9 cellular contexts compared by ENCODE assay signal in genomic region chr1:222732216-222733159, GRCh38. TPM values are rescaled to one million over a fixed set of nuclear protein-coding genes. Genes with fewer than 3 reads are reported as not detected.
DNase-seq lines count a peak whose midpoint lies in the region; ATAC-seq and TF ChIP-seq lines count a peak whose summit lies in the region.
"Had no signal": no experiment of that assay in that cellular context is flagged by ENCODE, and none has a peak within 500 bp of the region (broad histone marks: within the 10 kb centered on the region; RNA-seq: fewer than 3 reads in every experiment).

No MANE protein-coding gene starts in this region.

- TF ChIP-seq POLR2A in ovary (IDR thresholded peaks at IDR 0.05) = no peak

- intact Hi-C loops in MCF 10A (cut with micrococcal nuclease) (no loop called here), tibial artery (cut with DNase I; ENCODE audit: low total_unique reads) (loop anchor here (10.0 kb wide), 1 partner anchor 78 kb away; no protein-coding TSS in a partner anchor), ovary (cut with DNase I) (no loop called here)

- no TSS peak for BruUV-seq in MCF 10A (replicated peaks; lab: Mats Ljungman, UMichigan)

- no peak overlapping the region for H3K27ac Mint-ChIP-seq in activated T-helper 17 cell treated with anti-CD3 and anti-CD28 coated beads, Interleukin-2, amount 50 U/mL, for 72 hours
- H3K27ac Mint-ChIP-seq in MCF 10A (ENCODE audit: low read depth, unreplicated experiment) = no peak overlapping the region

- no peaks in the 10 kb centered on the region for H3K27me3 Mint-ChIP-seq in activated T-helper 17 cell treated with anti-CD3 and anti-CD28 coated beads, Interleukin-2, amount 50 U/mL, for 72 hours
- no peaks in the 10 kb centered on the region for H3K27me3 Mint-ChIP-seq in MCF 10A (ENCODE audit: insufficient read depth, unreplicated experiment)

- H3K4me1 ChIP-seq in tibial artery (no peaks in the 10 kb centered on the region), ovary (ENCODE audit: insufficient read depth) (no peaks in the 10 kb centered on the region)

- H3K36me3 ChIP-seq in tibial artery = peaks cover 81 to 91% (median 81%) of the 10 kb centered on the region in 3 donors
- H3K36me3 ChIP-seq in ovary = no peaks in the 10 kb centered on the region

- POLR2A ChIA-PET in MCF 10A (lab: Yijun Ruan, JAX) = interaction anchor here (0.6 to 1.9 kb wide), 5 partner anchors 9 to 46 kb away, joined by 3 to 9 read pairs (median 4); partner anchors contain the start of gene BROX

- no peaks in the 10 kb centered on the region for H3K9me3 Mint-ChIP-seq in activated T-helper 17 cell treated with anti-CD3 and anti-CD28 coated beads, Interleukin-2, amount 50 U/mL, for 72 hours
- no peaks in the 10 kb centered on the region for H3K9me3 Mint-ChIP-seq in MCF 10A (ENCODE audit: unreplicated experiment)

- H3K4me1 Mint-ChIP-seq in activated T-helper 17 cell treated with anti-CD3 and anti-CD28 coated beads, Interleukin-2, amount 50 U/mL, for 72 hours = no peaks in the 10 kb centered on the region
- H3K4me1 Mint-ChIP-seq in MCF 10A (ENCODE audit: insufficient read depth, unreplicated experiment) = no peaks in the 10 kb centered on the region

- DNase-seq in MCF 10A (ENCODE audit: unreplicated experiment) = no peak
- no peak for DNase-seq in tibial artery
- no peak for DNase-seq in NCI-H1105 (lab: John Stamatoyannopoulos, UW)
- no peak for DNase-seq in ovary
- DNase-seq: NCI-H1092 treated with DMSO at 0.1 percent for 48 hours had no signal

- H3K36me3 Mint-ChIP-seq in activated T-helper 17 cell treated with anti-CD3 and anti-CD28 coated beads, Interleukin-2, amount 50 U/mL, for 72 hours (ENCODE audit: low read depth) = peaks cover 82% of the 10 kb centered on the region
- peaks cover 81% of the 10 kb centered on the region for H3K36me3 Mint-ChIP-seq in MCF 10A (ENCODE audit: insufficient read depth, unreplicated experiment)

- TF ChIP-seq CTCF in MCF 10A (IDR thresholded peaks at IDR 0.05; ENCODE audit: unreplicated experiment) (no peak), tibial artery (IDR thresholded peaks at IDR 0.05) (no peak), ovary (IDR thresholded peaks at IDR 0.05) (no peak)

- no peak overlapping the region for H3K4me3 Mint-ChIP-seq in activated T-helper 17 cell treated with anti-CD3 and anti-CD28 coated beads, Interleukin-2, amount 50 U/mL, for 72 hours
- H3K4me3 Mint-ChIP-seq in MCF 10A (ENCODE audit: unreplicated experiment) = no peak overlapping the region

- CTCF ChIA-PET in MCF 10A (lab: Yijun Ruan, JAX) = interaction anchor here (0.6 to 2.1 kb wide), 7 partner anchors 8 to 824 kb away, joined by 3 to 11 read pairs (median 3); no protein-coding TSS in a partner anchor

- peak; percentile 98 for ATAC-seq in GM18498 (IDR thresholded peaks at IDR 0.05; ENCODE audit: unreplicated experiment)
- peak; percentile 98 for ATAC-seq in GM21381 (IDR thresholded peaks at IDR 0.05; ENCODE audit: unreplicated experiment)
- peak; percentile 99 for ATAC-seq in HG03280 (IDR thresholded peaks at IDR 0.05; ENCODE audit: unreplicated experiment)
- ATAC-seq in activated T-helper 17 cell treated with anti-CD3 and anti-CD28 coated beads, Interleukin-2, amount 50 U/mL, for 72 hours (replicated peaks) = peak; percentile 29

- WGBS in ovary, 3 donors = 88 to 94% (median 93%) methylated on average over 3 of the region's 3 CpGs

- H3K9me3 ChIP-seq in tibial artery (no peaks in the 10 kb centered on the region), ovary (no peaks in the 10 kb centered on the region)

- H3K4me3 ChIP-seq in tibial artery (no peak overlapping the region), ovary (no peak overlapping the region)

- TF ChIP-seq EP300 in ovary (IDR thresholded peaks at IDR 0.05) = no peak

- no peaks in the 10 kb centered on the region for H3K27me3 ChIP-seq in tibial artery
- no peaks in the 10 kb centered on the region for H3K27me3 ChIP-seq in ovary

- H3K27ac ChIP-seq in tibial artery = no peak overlapping the region
- H3K27ac ChIP-seq in ovary = no peak overlapping the region

RNA-seq across cellular contexts. Expression of gene FAM177B, which starts 4.5 kb away (rescaled TPM):
- under 1 TPM in 1 of 2 donors, not detected in 1; 0.95 TPM for total RNA-seq in activated T-helper 17 cell treated with anti-CD3 and anti-CD28 coated beads, Interleukin-2, amount 50 U/mL, for 72 hours
- total RNA-seq in MCF 10A (2022) = 0.74 TPM in 1 of 2 replicates, not detected in the other
- under 1 TPM in 1 of 7 donors, not detected in 6; 0.34 TPM for total RNA-seq in ovary
- under 1 TPM; 0.23 to 0.55 TPM for polyA plus RNA-seq in ovary

RNA-seq across cellular contexts. Expression of gene BROX, which starts 20.1 kb away (rescaled TPM):
- total RNA-seq in activated T-helper 17 cell treated with anti-CD3 and anti-CD28 coated beads, Interleukin-2, amount 50 U/mL, for 72 hours = 10 to 100 TPM; 51.7 to 52.3 TPM
- 115 and 152 TPM in 2 replicates for total RNA-seq in MCF 10A (2022)
- total RNA-seq in ovary = 10 to 100 TPM; 24.2 to 42.3 (median 29.5) TPM
- polyA plus RNA-seq in ovary = 10 to 100 TPM; 13.8 to 21.8 TPM

RNA-seq across cellular contexts. Expression of gene AIDA, which starts 20.2 kb away (rescaled TPM):
- total RNA-seq in activated T-helper 17 cell treated with anti-CD3 and anti-CD28 coated beads, Interleukin-2, amount 50 U/mL, for 72 hours = 10 to 100 TPM; 51.2 to 54.8 TPM
- 129 and 133 TPM in 2 replicates for total RNA-seq in MCF 10A (2022)
- 10 to 100 TPM; 28.8 to 67.2 (median 54.8) TPM for total RNA-seq in ovary
- 10 to 100 TPM; 38.4 to 65.0 TPM for polyA plus RNA-seq in ovary

Comparison
In these comparisons a context has a peak if more than half of its experiments do, and no peak if none do; other contexts are left out.
1. ATAC-seq: peak in every context shown above with its lines; median percentile 99 in HG03280; 98 in GM18498; 98 in GM21381; 29 in activated T-helper 17 cell treated with anti-CD3 and anti-CD28 coated beads, Interleukin-2, amount 50 U/mL, for 72 hours.